Comparison of ENCODE assay signal across 27 cellular contexts in the genomic region with DNA sequence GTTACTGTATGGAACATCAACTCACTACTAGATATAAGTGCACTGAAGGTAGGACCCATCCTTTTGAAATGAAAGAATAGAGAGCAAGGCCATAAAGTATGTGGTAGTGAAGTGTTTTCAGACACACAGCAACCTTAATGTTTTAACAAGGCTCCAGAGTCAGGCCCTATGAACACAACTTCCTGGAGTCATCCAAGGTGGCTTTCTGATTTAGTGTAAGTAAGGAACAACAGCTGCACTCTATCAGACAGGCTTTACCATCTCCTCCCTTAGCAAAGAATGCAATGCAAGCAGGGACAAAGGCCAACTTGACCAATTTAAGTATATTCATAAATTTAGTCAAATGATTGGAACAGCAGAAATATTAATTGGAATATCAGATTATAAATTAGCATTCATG.
"Had no signal": no experiment of that assay in that cellular context is flagged by ENCODE, and none has a peak within 500 bp of the region (broad histone marks: within the 10 kb centered on the region; RNA-seq: fewer than 3 reads in every experiment).

No MANE protein-coding gene starts in this region.

- H3K4me3 Mint-ChIP-seq: immature natural killer cell; naive thymus-derived CD4-positive, alpha-beta T cell; stimulated activated memory B cell treated with anti-CD40 and anti-IgM and Interleukin-4, amounts not matched to agents 10 μg/mL and 1 μg/mL and 100 μg/mL, for 72 hours; type B pancreatic cell had no signal

- DNase-seq: caudate nucleus; dorsolateral prefrontal cortex; effector CD4-positive, alpha-beta T cell; hypothalamus; immature natural killer cell; islet precursor cell; kidney glomerular epithelial cell; lower lobe of right lung; naive thymus-derived CD4-positive, alpha-beta T cell; occipital lobe; ovary; posterior cingulate gyrus; psoas muscle; right cardiac atrium; stimulated activated CD4-positive, alpha-beta T cell treated with anti-CD3 and anti-CD28 coated beads, Interleukin-12 subunit alpha, Interleukin-12 subunit beta, amount 100 ng/mL, for 4 hours; stimulated activated CD4-positive, alpha-beta T cell treated with anti-CD3 and anti-CD28 coated beads, Interleukin-1b, Interleukin-23, amount 100 ng/mL, for 48 hours; stimulated activated CD4-positive, alpha-beta T cell treated with anti-CD3 and anti-CD28 coated beads, Interleukin-4, amount 100 ng/mL, for 24 hours; stimulated activated naive CD8-positive, alpha-beta T cell treated with anti-CD3 and anti-CD28 coated beads, Interleukin-15, Interleukin-2, amounts not matched to agents 100 U/mL and 50 U/mL, for 24 hours; substantia nigra; testis; tibial artery had no signal

- H3K4me3 ChIP-seq: dorsolateral prefrontal cortex, lower lobe of right lung, ovary, psoas muscle, smooth muscle cell, testis, tibial artery had no signal

- H3K4me1 Mint-ChIP-seq: immature natural killer cell; stimulated activated memory B cell treated with anti-CD40 and anti-IgM and Interleukin-4, amounts not matched to agents 10 μg/mL and 1 μg/mL and 100 μg/mL, for 72 hours had no signal

- H3K27ac Mint-ChIP-seq: immature natural killer cell; naive thymus-derived CD4-positive, alpha-beta T cell; stimulated activated memory B cell treated with anti-CD40 and anti-IgM and Interleukin-4, amounts not matched to agents 10 μg/mL and 1 μg/mL and 100 μg/mL, for 72 hours; type B pancreatic cell had no signal

- H3K27ac ChIP-seq: dorsolateral prefrontal cortex, epithelial cell of prostate, lower lobe of right lung, ovary, psoas muscle, testis, tibial artery had no signal

- H3K27me3 ChIP-seq: dorsolateral prefrontal cortex, ovary, testis, tibial artery had no signal

- H3K36me3 Mint-ChIP-seq: immature natural killer cell; stimulated activated memory B cell treated with anti-CD40 and anti-IgM and Interleukin-4, amounts not matched to agents 10 μg/mL and 1 μg/mL and 100 μg/mL, for 72 hours had no signal

- H3K4me1 ChIP-seq: lower lobe of right lung, psoas muscle, testis had no signal

- H3K27me3 Mint-ChIP-seq: naive thymus-derived CD4-positive, alpha-beta T cell; stimulated activated memory B cell treated with anti-CD40 and anti-IgM and Interleukin-4, amounts not matched to agents 10 μg/mL and 1 μg/mL and 100 μg/mL, for 72 hours; type B pancreatic cell had no signal

- ATAC-seq: esophagus mucosa; lower lobe of right lung; naive thymus-derived CD4-positive, alpha-beta T cell; psoas muscle; stimulated activated memory B cell treated with anti-CD40 and anti-IgM and Interleukin-4, amounts not matched to agents 10 μg/mL and 1 μg/mL and 100 μg/mL, for 72 hours; stimulated activated naive CD8-positive, alpha-beta T cell treated with anti-CD3 and anti-CD28 coated beads, Interleukin-15, Interleukin-2, amounts not matched to agents 100 U/mL and 50 U/mL, for 24 hours had no signal

- H3K9me3 ChIP-seq: lower lobe of right lung, ovary, psoas muscle, testis, tibial artery had no signal

- H3K4me2 ChIP-seq: smooth muscle cell had no signal

- H3K9me3 Mint-ChIP-seq: type B pancreatic cell had no signal

- H3K36me3 ChIP-seq: ovary had no signal

- FAIRE-seq: frontal cortex had no signal
